Comparison of ENCODE assay signal across 1 cellular context in genomic region chr7:152059311-152059710, GRCh38.
TF ChIP-seq lines count a peak whose summit lies in the region.

No MANE protein-coding gene starts in this region.

TF ChIP-seq in HepG2, 621 proteins besides CTCF, POLR2A, EP300 and RAD21:
- TF ChIP-seq SIX4 (CRISPR knock-in tag; IDR thresholded peaks at IDR 0.05): no peak
- TF ChIP-seq CEBPB (IDR thresholded peaks at IDR 0.05; ENCODE audit: borderline replicate concordance, low read depth, low read length): 0 out of 2 replicates have a peak, but pooled peaks have one; percentile 23
